Comparison of ENCODE assay signal across 26 cellular contexts in the genomic region with DNA sequence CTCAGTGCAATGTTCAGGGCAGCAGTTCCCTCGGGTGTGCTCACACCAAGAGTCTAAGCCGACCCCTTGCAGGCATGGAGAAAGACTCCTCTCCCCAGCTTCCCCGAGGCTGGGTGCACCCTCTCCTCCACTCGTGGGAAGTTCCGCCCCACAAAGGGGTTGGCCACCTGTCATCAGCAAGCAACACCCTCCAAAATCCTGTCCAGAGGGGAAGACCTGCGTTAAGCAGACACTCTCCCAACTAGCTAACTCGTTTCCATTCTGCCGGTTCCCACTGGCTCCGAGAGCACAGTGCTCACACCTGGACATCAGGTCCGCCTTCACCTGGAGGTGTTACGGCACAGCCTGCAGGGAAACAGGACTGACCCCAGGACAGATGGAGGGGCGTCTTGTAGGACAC.
"Had no signal": no experiment of that assay in that cellular context is flagged by ENCODE, and none has a peak within 500 bp of the region (broad histone marks: within the 10 kb centered on the region; RNA-seq: fewer than 3 reads in every experiment).

No MANE protein-coding gene starts in this region.

- H3K9me3 ChIP-seq: SJCRH30, SK-N-SH had no signal

- H3K4me1 ChIP-seq: breast epithelium, SJCRH30 had no signal

- H3K4me3 Mint-ChIP-seq: activated CD8-positive, alpha-beta T cell treated with anti-CD3 and anti-CD28 coated beads for 36 hours; activated T-cell treated with anti-CD3 and anti-CD28 coated beads, Interleukin-2, amount 50 U/mL, for 72 hours; T-helper 2 cell treated with Interferon-gamma antibody and Interleukin-4, amounts not matched to agents 5 μg/mL and 100 μg/mL, for 36 hours had no signal

- H3K4me2 ChIP-seq: SK-N-SH had no signal

- H3K27me3 ChIP-seq: breast epithelium, SJCRH30 had no signal

- H3K27ac Mint-ChIP-seq: activated CD8-positive, alpha-beta T cell treated with anti-CD3 and anti-CD28 coated beads for 36 hours; activated T-cell treated with anti-CD3 and anti-CD28 coated beads, Interleukin-2, amount 50 U/mL, for 72 hours; T-helper 2 cell treated with Interferon-gamma antibody and Interleukin-4, amounts not matched to agents 5 μg/mL and 100 μg/mL, for 36 hours had no signal

- ATAC-seq: activated CD4-positive, CD25-positive, alpha-beta regulatory T cell treated with anti-CD3 and anti-CD28 coated beads, Interleukin-2, amount 50 U/mL, for 24 hours; activated CD8-positive, alpha-beta T cell treated with anti-CD3 and anti-CD28 coated beads for 36 hours; activated T-cell treated with anti-CD3 and anti-CD28 coated beads, Interleukin-2, amount 50 U/mL, for 72 hours; Panc1 had no signal

- H3K27ac ChIP-seq: breast epithelium, RWPE1, SJCRH30 had no signal

- DNase-seq: activated CD4-positive, alpha-beta T cell treated with anti-CD3 and anti-CD28 coated beads for 4 hours; activated CD8-positive, alpha-beta memory T cell treated with anti-CD3 and anti-CD28 coated beads, Interleukin-2, amount 50 U/mL, for 4 hours; activated CD8-positive, alpha-beta T cell treated with anti-CD3 and anti-CD28 coated beads for 36 hours; activated naive CD4-positive, alpha-beta T cell treated with anti-CD3 and anti-CD28 coated beads, Interleukin-2, amount 50 U/mL, for 16 hours; activated T-cell treated with anti-CD3 and anti-CD28 coated beads, Interleukin-2, amount 50 U/mL, for 72 hours; aorta; MG63; MV-4-11; NCI-H1092 treated with DMSO at 0.1 percent for 48 hours; NCI-H1417 treated with DMSO at 0.1 percent for 48 hours; NCI-H1694; NCI-H2029 treated with DMSO at 0.1 percent for 48 hours; NCI-H345; NCI-H510A treated with DMSO at 0.1 percent for 48 hours; NCI-H69; NK-92 treated with Interleukin-12 subunit alpha and Interleukin-12 subunit beta, amount 100 ng/mL, for 24 hours; OCI-M1; Right ventricle myocardium superior; SJCRH30; SK-N-SH; SW 1271 had no signal

- H3K9ac ChIP-seq: SK-N-SH had no signal

- H3K4me3 ChIP-seq: breast epithelium, MG63, SJCRH30 had no signal

- H3K36me3 ChIP-seq: breast epithelium, MG63, SJCRH30 had no signal
